Comparison of ENCODE assay signal across 1 cellular context in the genomic region with DNA sequence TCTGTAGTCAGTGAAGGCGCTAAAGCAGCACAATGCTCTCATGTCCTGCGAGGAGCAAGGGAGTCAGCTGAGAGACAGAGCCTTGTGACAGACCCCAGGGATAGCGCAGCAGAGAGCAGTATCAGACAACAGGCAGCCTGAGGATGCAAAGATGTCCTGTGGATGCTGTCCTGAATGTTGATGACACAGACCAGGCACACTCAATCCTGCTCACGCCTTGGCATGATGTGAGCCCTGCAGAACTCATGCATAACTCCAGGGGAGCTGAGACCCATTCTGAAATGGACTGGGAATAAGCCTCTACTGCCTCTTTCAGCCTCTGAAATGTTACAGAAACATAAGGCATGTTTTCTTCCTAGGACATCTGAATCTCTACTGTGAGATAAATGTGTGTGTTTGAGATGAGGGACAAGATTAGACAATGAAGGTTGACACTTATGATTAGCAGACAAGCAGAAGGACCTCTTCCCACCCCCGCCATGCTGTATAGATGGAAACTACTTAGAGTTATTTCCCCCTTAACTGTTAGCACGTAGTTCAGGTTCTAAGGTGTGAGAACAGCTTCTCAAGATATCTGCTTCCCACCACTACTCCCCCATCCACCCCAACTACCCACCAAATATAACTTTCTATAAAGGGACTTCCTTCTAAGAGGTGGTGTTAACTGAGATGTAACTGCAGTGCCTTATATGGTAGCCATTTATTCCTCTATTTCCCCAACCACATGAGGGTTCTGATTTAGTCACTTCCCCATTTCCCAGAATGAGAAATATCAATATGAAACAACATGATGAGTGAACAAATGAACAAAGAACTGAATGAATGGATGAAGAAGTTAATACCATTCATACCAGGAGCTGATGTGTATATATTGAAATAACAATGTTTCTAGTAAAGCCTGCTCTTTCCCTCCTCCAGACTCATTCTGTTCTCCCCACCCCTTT.
TF ChIP-seq lines count a peak whose summit lies in the region.

No MANE protein-coding gene starts in this region.

TF ChIP-seq in GM12878, 131 proteins besides CTCF, POLR2A, EP300 and RAD21 (continued from another document and continues in another):
- TF ChIP-seq, protein P1, sequence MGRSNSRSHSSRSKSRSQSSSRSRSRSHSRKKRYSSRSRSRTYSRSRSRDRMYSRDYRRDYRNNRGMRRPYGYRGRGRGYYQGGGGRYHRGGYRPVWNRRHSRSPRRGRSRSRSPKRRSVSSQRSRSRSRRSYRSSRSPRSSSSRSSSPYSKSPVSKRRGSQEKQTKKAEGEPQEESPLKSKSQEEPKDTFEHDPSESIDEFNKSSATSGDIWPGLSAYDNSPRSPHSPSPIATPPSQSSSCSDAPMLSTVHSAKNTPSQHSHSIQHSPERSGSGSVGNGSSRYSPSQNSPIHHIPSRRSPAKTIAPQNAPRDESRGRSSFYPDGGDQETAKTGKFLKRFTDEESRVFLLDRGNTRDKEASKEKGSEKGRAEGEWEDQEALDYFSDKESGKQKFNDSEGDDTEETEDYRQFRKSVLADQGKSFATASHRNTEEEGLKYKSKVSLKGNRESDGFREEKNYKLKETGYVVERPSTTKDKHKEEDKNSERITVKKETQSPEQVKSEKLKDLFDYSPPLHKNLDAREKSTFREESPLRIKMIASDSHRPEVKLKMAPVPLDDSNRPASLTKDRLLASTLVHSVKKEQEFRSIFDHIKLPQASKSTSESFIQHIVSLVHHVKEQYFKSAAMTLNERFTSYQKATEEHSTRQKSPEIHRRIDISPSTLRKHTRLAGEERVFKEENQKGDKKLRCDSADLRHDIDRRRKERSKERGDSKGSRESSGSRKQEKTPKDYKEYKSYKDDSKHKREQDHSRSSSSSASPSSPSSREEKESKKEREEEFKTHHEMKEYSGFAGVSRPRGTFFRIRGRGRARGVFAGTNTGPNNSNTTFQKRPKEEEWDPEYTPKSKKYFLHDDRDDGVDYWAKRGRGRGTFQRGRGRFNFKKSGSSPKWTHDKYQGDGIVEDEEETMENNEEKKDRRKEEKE (IDR thresholded peaks at IDR 0.05), result no peak
- TF ChIP-seq YY1 (IDR thresholded peaks at IDR 0.05; ENCODE audit: low read depth, low read length) (peak; percentile 78), SUZ12 (IDR thresholded peaks at IDR 0.05; ENCODE audit: unreplicated experiment) (no peak), SMAD5 (IDR thresholded peaks at IDR 0.05; ENCODE audit: low read depth) (peak; percentile 13; the same call in 1 of the 2 replicates), MYC (IDR thresholded peaks at IDR 0.05; ENCODE audit: insufficient read depth, insufficient read length, insufficient replicate concordance, low read length, severe bottlenecking) (no peak), MYB (IDR thresholded peaks at IDR 0.05; ENCODE audit: borderline replicate concordance, low read depth, low read length) (no peak), LARP7 (IDR thresholded peaks at IDR 0.05) (peak; percentile 89), BMI1 (IDR thresholded peaks at IDR 0.05; ENCODE audit: borderline replicate concordance) (peak; percentile 26; the same call in 1 of the 2 replicates), NBN (IDR thresholded peaks at IDR 0.05) (peak; percentile 62; the same call in 1 of the 2 replicates), NFIC (IDR thresholded peaks at IDR 0.05; ENCODE audit: low read depth, low read length) (no peak), RCOR1 (conservative IDR thresholded peaks at IDR 0.05; ENCODE audit: low read depth, low read length) (0 out of 2 replicates have a peak, but pooled peaks have one; percentile 71), ATF3 (IDR thresholded peaks at IDR 0.05; ENCODE audit: borderline replicate concordance, extremely low read depth, low read depth, low read length) (no peak), PAX8 (IDR thresholded peaks at IDR 0.05) (no peak), ESRRA (IDR thresholded peaks at IDR 0.05; ENCODE audit: low read length) (no peak), ZNF24 (IDR thresholded peaks at IDR 0.05) (peak; percentile 99), TARDBP (IDR thresholded peaks at IDR 0.05; ENCODE audit: borderline replicate concordance) (no peak), ETV6 (conservative IDR thresholded peaks at IDR 0.05 in 1 of 2, IDR thresholded peaks at IDR 0.05 in 1 of 2; ENCODE audit: borderline replicate concordance in 1 of 2, low read depth in 1 of 2) (peak in 1 of 2 experiments; percentile 96; a peak in 2 of 4 replicates), SPI1 (IDR thresholded peaks at IDR 0.05; ENCODE audit: borderline replicate concordance, insufficient read depth, low read depth, low read length) (peak; percentile 96), RFX5 (IDR thresholded peaks at IDR 0.05; ENCODE audit: low read depth, low read length) (no peak), REST (IDR thresholded peaks at IDR 0.05; ENCODE audit: low read depth, low read length) (no peak), SREBF2 (IDR thresholded peaks at IDR 0.05; ENCODE audit: low read length) (no peak), FOXM1 (IDR thresholded peaks at IDR 0.05; ENCODE audit: low read depth, low read length) (no peak), ZBTB11 (CRISPR knock-in tag; IDR thresholded peaks at IDR 0.05) (no peak), NR2F1 (conservative IDR thresholded peaks at IDR 0.05) (0 out of 2 replicates have a peak, but pooled peaks have one; percentile 33), BCL11A (IDR thresholded peaks at IDR 0.05; ENCODE audit: low read depth, low read length) (peak; percentile 71; the same call in 1 of the 2 replicates), GATAD2B (conservative IDR thresholded peaks at IDR 0.05; ENCODE audit: low read depth) (peak; percentile 28; the same call in 1 of the 2 replicates), USF2 (IDR thresholded peaks at IDR 0.05; ENCODE audit: borderline replicate concordance, low read depth, low read length) (no peak), ZZZ3 (IDR thresholded peaks at IDR 0.05; ENCODE audit: control insufficient read depth, insufficient read length, low read depth) (no peak), USF1 (IDR thresholded peaks at IDR 0.05; ENCODE audit: borderline replicate concordance, extremely low read length, insufficient read depth, low read depth, low read length) (no peak), NR2C2 (IDR thresholded peaks at IDR 0.05; ENCODE audit: borderline replicate concordance, control insufficient read depth, insufficient read length, low read depth) (no peak), SMARCA5 (IDR thresholded peaks at IDR 0.05) (peak; percentile 86; the same call in 1 of the 2 replicates), IRF5 (IDR thresholded peaks at IDR 0.05; ENCODE audit: borderline replicate concordance) (no peak), ZNF217 (IDR thresholded peaks at IDR 0.05) (no peak; the same call in 1 of the 2 replicates)
- TF ChIP-seq, protein P2, sequence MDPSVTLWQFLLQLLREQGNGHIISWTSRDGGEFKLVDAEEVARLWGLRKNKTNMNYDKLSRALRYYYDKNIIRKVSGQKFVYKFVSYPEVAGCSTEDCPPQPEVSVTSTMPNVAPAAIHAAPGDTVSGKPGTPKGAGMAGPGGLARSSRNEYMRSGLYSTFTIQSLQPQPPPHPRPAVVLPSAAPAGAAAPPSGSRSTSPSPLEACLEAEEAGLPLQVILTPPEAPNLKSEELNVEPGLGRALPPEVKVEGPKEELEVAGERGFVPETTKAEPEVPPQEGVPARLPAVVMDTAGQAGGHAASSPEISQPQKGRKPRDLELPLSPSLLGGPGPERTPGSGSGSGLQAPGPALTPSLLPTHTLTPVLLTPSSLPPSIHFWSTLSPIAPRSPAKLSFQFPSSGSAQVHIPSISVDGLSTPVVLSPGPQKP (IDR thresholded peaks at IDR 0.05; ENCODE audit: low read depth, low read length), result no peak
- TF ChIP-seq, protein P3, sequence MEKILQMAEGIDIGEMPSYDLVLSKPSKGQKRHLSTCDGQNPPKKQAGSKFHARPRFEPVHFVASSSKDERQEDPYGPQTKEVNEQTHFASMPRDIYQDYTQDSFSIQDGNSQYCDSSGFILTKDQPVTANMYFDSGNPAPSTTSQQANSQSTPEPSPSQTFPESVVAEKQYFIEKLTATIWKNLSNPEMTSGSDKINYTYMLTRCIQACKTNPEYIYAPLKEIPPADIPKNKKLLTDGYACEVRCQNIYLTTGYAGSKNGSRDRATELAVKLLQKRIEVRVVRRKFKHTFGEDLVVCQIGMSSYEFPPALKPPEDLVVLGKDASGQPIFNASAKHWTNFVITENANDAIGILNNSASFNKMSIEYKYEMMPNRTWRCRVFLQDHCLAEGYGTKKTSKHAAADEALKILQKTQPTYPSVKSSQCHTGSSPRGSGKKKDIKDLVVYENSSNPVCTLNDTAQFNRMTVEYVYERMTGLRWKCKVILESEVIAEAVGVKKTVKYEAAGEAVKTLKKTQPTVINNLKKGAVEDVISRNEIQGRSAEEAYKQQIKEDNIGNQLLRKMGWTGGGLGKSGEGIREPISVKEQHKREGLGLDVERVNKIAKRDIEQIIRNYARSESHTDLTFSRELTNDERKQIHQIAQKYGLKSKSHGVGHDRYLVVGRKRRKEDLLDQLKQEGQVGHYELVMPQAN (conservative IDR thresholded peaks at IDR 0.05), result no peak
